Comparison of ENCODE assay signal across 8 cellular contexts in genomic region chr10:124285587-124286527, GRCh38.
DNase-seq lines count a peak whose midpoint lies in the region; ATAC-seq, FAIRE-seq and TF ChIP-seq lines count a peak whose summit lies in the region.
"Had no signal": no experiment of that assay in that cellular context is flagged by ENCODE, and none has a peak within 500 bp of the region (broad histone marks: within the 10 kb centered on the region; RNA-seq: fewer than 3 reads in every experiment).

No MANE protein-coding gene starts in this region.

- H3K4me2 ChIP-seq in OCI-LY7 (ENCODE audit: low read length) = peak overlapping the region; percentile 36

- peak overlapping the region; percentile 98 for H2AFZ ChIP-seq in OCI-LY7 (ENCODE audit: low read length)

- CTCF ChIA-PET in OCI-LY7 (lab: Charles Lee; ENCODE audit: unreplicated experiment) = no interaction called here
- CTCF ChIA-PET in GM10248 (lab: Yijun Ruan, JAX) = interaction anchor here (1.0 kb wide), 1 partner anchor 53 kb away, joined by 3 read pairs; no protein-coding TSS in a partner anchor

- POLR2A ChIA-PET in OCI-LY7 (lab: Charles Lee) (interaction anchor here (0.6 to 1.0 kb wide), 3 partner anchors 16 to 1108 kb away, joined by 3 to 4 read pairs (median 3); no protein-coding TSS in a partner anchor), GM10248 (lab: Yijun Ruan, JAX) (no interaction called here)

- H3K4me1 ChIP-seq in OCI-LY7 (ENCODE audit: insufficient read depth, low read length, poor library complexity, severe bottlenecking) (peaks cover 11% of the 10 kb centered on the region), sigmoid colon (peaks cover 0 to 11% (median 2%) of the 10 kb centered on the region in 4 donors), esophagus squamous epithelium (peaks cover 0 to 16% (median 0%) of the 10 kb centered on the region in 3 donors)

- H3K36me3 ChIP-seq in OCI-LY7 (ENCODE audit: insufficient read depth, low read length) = no peaks in the 10 kb centered on the region
- no peaks in the 10 kb centered on the region for H3K36me3 ChIP-seq in sigmoid colon
- H3K36me3 ChIP-seq in esophagus squamous epithelium = no peaks in the 10 kb centered on the region

- TF ChIP-seq POLR2A in sigmoid colon (IDR thresholded peaks at IDR 0.05) (no peak), esophagus squamous epithelium (IDR thresholded peaks at IDR 0.05) (no peak)

- DNase-seq in GM19239 (ENCODE audit: insufficient read length, low spot score) = peak; percentile 30
- peak; percentile 38 for DNase-seq in OCI-LY7 (ENCODE audit: low spot score)
- DNase-seq in sigmoid colon = peak; percentile 41
- no peak for DNase-seq in GM10248 (ENCODE audit: extremely low spot score)
- DNase-seq in esophagus squamous epithelium (lab: John Stamatoyannopoulos, UW) = no peak
- DNase-seq in SHP77 (lab: John Stamatoyannopoulos, UW) = no peak
- DNase-seq: activated CD4-positive, alpha-beta T cell treated with anti-CD3 and anti-CD28 coated beads, Interleukin-2, amount 50 U/mL, for 1 hour had no signal

- no peaks in the 10 kb centered on the region for H3K27me3 ChIP-seq in sigmoid colon
- H3K27me3 ChIP-seq in esophagus squamous epithelium = peaks cover 0 to 14% (median 0%) of the 10 kb centered on the region in 4 donors

- TF ChIP-seq EP300 in sigmoid colon (IDR thresholded peaks at IDR 0.05) = no peak

- H3K27ac ChIP-seq in OCI-LY7 (ENCODE audit: low read depth, low read length, poor library complexity, severe bottlenecking) (no peak overlapping the region), sigmoid colon (peak overlapping the region in 2 of 4 donors; percentile 12 to 18), esophagus squamous epithelium (no peak overlapping the region)

- intact Hi-C loops in OCI-LY7 (cut with micrococcal nuclease; ENCODE audit: unreplicated experiment) = no loop called here
- intact Hi-C loops in sigmoid colon (cut with DNase I) = no loop called here
- intact Hi-C loops in esophagus squamous epithelium (cut with DNase I) = no loop called here

- H3K9me2 ChIP-seq in OCI-LY7 (ENCODE audit: insufficient read depth, low read length) = no peaks in the 10 kb centered on the region

- ATAC-seq in HG02885 (IDR thresholded peaks at IDR 0.05; ENCODE audit: poor library complexity, unreplicated experiment) = peak; percentile 75

- H3K4me3 ChIP-seq in OCI-LY7 (ENCODE audit: low read depth, low read length, poor library complexity, severe bottlenecking) = no peak overlapping the region
- no peak overlapping the region for H3K4me3 ChIP-seq in sigmoid colon
- H3K4me3 ChIP-seq in esophagus squamous epithelium = no peak overlapping the region

- FAIRE-seq in GM19239 (lab: Jason Lieb, UNC) = peak; percentile 95

- H3K79me2 ChIP-seq in OCI-LY7 (ENCODE audit: insufficient read depth, low read depth, low read length) = no peaks in the 10 kb centered on the region

- no peak for TF ChIP-seq CTCF in OCI-LY7 (conservative IDR thresholded peaks at IDR 0.05; ENCODE audit: low read length)
- TF ChIP-seq CTCF in sigmoid colon (IDR thresholded peaks at IDR 0.05) = no peak
- TF ChIP-seq CTCF in GM10248 (IDR thresholded peaks at IDR 0.05; ENCODE audit: control extremely low read depth, extremely low read depth, low read depth, missing control alignments) = no peak
- no peak for TF ChIP-seq CTCF in esophagus squamous epithelium (IDR thresholded peaks at IDR 0.05)

- WGBS in sigmoid colon, 2 donors = 62 to 68% methylated on average over 21 of the region's 21 CpGs
- 55 to 67% methylated on average over 18 to 19 of the region's 21 CpGs for WGBS in esophagus squamous epithelium, 2 donors

- H3K9me3 ChIP-seq in OCI-LY7 (ENCODE audit: low read length) (no peaks in the 10 kb centered on the region), sigmoid colon (no peaks in the 10 kb centered on the region), esophagus squamous epithelium (no peaks in the 10 kb centered on the region)

- no TSS peak for BruUV-seq in OCI-LY7 (replicated peaks; lab: Mats Ljungman, UMichigan)

- H4K20me1 ChIP-seq in OCI-LY7 (ENCODE audit: insufficient read depth, low read length) = no peaks in the 10 kb centered on the region

Comparison
In these comparisons a context has a peak if more than half of its experiments do, and no peak if none do; other contexts are left out.
1. DNase-seq: peak in GM19239 (single experiment), OCI-LY7 (single experiment) and sigmoid colon (single experiment); none in GM10248 (single experiment), esophagus squamous epithelium (single experiment) and SHP77 (0 of 2).